In the genomic region with DNA sequence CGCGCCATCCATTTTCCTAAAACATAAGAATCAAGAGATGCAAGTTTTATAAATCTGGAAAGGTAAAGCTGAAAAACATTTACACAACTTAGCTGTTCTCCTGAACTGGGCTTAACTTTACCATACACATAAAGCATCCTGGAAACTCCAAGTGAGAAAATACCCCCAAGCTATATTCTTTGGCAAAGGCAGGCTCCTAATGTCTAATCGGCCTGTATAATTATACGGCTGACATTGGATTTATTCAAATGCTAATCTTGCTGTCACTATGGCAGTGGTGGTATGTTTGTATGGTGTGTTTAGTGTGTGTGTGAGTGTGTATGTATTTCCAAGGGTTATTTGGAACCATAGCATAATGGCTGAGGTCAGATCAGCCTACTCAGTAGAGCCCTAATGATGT, we compare ENCODE assay signal across 24 cellular contexts.
A peak's percentile ranks its signal among the peaks of the same experiment; 100 is the strongest.
DNase-seq lines count a peak whose midpoint lies in the region; ATAC-seq lines count a peak whose summit lies in the region.
"Had no signal": no experiment of that assay in that cellular context is flagged by ENCODE, and none has a peak within 500 bp of the region (broad histone marks: within the 10 kb centered on the region; RNA-seq: fewer than 3 reads in every experiment).

No MANE protein-coding gene starts in this region.

- ATAC-seq in HG03521 (IDR thresholded peaks at IDR 0.05; ENCODE audit: unreplicated experiment), result no peak
- ATAC-seq: GM12878 had no signal

- DNase-seq in COR-L47 (lab: John Stamatoyannopoulos, UW) (peak; percentile 66), NCI-H1417 (lab: John Stamatoyannopoulos, UW) (peak in 2 of 3 experiments; percentile 48 to 86), NCI-H345 (lab: John Stamatoyannopoulos, UW) (peak; percentile 5), astrocyte of the hippocampus (ENCODE audit: low read depth, low spot score) (peak; percentile 7), activated gamma-delta T cell (lab: John Stamatoyannopoulos, UW) (no peak)
- DNase-seq in stimulated activated naive CD4-positive, alpha-beta T cell (lab: John Stamatoyannopoulos, UW), result no peak
- DNase-seq: BE2C; Caco-2; CD4-positive, CD25-positive, alpha-beta regulatory T cell; DMS 273 treated with DMSO at 0.1 percent for 48 hours; DMS79 treated with DMSO at 0.1 percent for 48 hours; GM23248; H9; KBM-7; NCI-H1105; NCI-H1930; NCI-H2171; NCI-H446; NCI-H526 treated with DMSO at 0.1 percent for 48 hours; Peyer's patch; SJCRH30; T-helper 1 cell had no signal

Comparison
In these comparisons a context has a peak if more than half of its experiments do, and no peak if none do; other contexts are left out.
1. DNase-seq: peak in COR-L47 (single experiment), NCI-H1417 (2 of 3), NCI-H345 (single experiment) and astrocyte of the hippocampus (single experiment); none in activated gamma-delta T cell (single experiment) and stimulated activated naive CD4-positive, alpha-beta T cell (0 of 6).